ENCODE assay signal across 8 cellular contexts in genomic region chr19:5686647-5687359, GRCh38. TPM values are rescaled to one million over a fixed set of nuclear protein-coding genes. Genes with fewer than 3 reads are reported as not detected.
DNase-seq lines count a peak whose midpoint lies in the region; ATAC-seq and TF ChIP-seq lines count a peak whose summit lies in the region.

No MANE protein-coding gene starts in this region.

- ATAC-seq in GM21447 (IDR thresholded peaks at IDR 0.05; ENCODE audit: unreplicated experiment), result peak; percentile 55
- ATAC-seq in naive thymus-derived CD8-positive, alpha-beta T cell, result peak; percentile 59 to 60
- ATAC-seq in stimulated activated memory B cell treated with anti-CD40 and anti-IgM and Interleukin-4, amounts not matched to agents 10 μg/mL and 1 μg/mL and 100 μg/mL, for 72 hours, result peak; percentile 84

- CTCF ChIA-PET in Caco-2 (lab: Charles Lee), result interaction anchor here (0.6 to 1.5 kb wide), 9 partner anchors 20 to 707 kb away, joined by 3 to 9 read pairs (median 5); partner anchors contain the start of genes CATSPERD, LONP1, SAFB2 and TINCR
- CTCF ChIA-PET in PC-9 (lab: Charles Lee), result interaction anchor here (0.6 to 1.4 kb wide), 6 partner anchors 64 to 634 kb away, joined by 3 to 7 read pairs (median 4); partner anchors contain the start of genes SAFB and SAFB2

- H3K27ac ChIP-seq in PC-9, result no peak overlapping the region

- peaks cover 4% of the 10 kb centered on the region for H4K20me1 ChIP-seq in PC-9 (ENCODE audit: insufficient read depth)

- H3K4me2 ChIP-seq in PC-9, result peak overlapping the region; percentile 56

- H3K36me3 ChIP-seq in Caco-2 (ENCODE audit: control insufficient read depth, insufficient read depth, low read length), result peaks cover 6% of the 10 kb centered on the region
- 0 out of 2 replicates have a peak, but pooled peaks cover 9% of the 10 kb centered on the region for H3K36me3 ChIP-seq in PC-9 (ENCODE audit: low read depth)

- peaks cover 23% of the 10 kb centered on the region for H3K36me3 Mint-ChIP-seq in Caco-2 (ENCODE audit: insufficient read depth, unreplicated experiment)
- peaks cover 0 to 7% (median 0%) of the 10 kb centered on the region in 3 donors for H3K36me3 Mint-ChIP-seq in naive thymus-derived CD8-positive, alpha-beta T cell
- peaks cover 11% of the 10 kb centered on the region for H3K36me3 Mint-ChIP-seq in stimulated activated memory B cell treated with anti-CD40 and anti-IgM and Interleukin-4, amounts not matched to agents 10 μg/mL and 1 μg/mL and 100 μg/mL, for 72 hours

- BruUV-seq in Caco-2 (replicated peaks; lab: Mats Ljungman, UMichigan) (no TSS peak), PC-9 (replicated peaks; lab: Mats Ljungman, UMichigan) (no TSS peak)

- DNase-seq in Caco-2, result peak; percentile 97 to 99
- DNase-seq in HuH-7.5 (ENCODE audit: low spot score), result peak; percentile 100
- peak; percentile 70 to 97 for DNase-seq in PC-9
- peak; percentile 88 for DNase-seq in activated T-helper 1 cell treated with Interleukin-2 at 50 U/mL for 16 hours (ENCODE audit: low read depth)
- peak; percentile 85 for DNase-seq in fibroblast of peridontal ligament (ENCODE audit: extremely low read depth)
- peak; percentile 80 to 97 (median 92) for DNase-seq in naive thymus-derived CD8-positive, alpha-beta T cell

- no peaks in the 10 kb centered on the region for H3K9me3 Mint-ChIP-seq in Caco-2 (ENCODE audit: unreplicated experiment)
- H3K9me3 Mint-ChIP-seq in naive thymus-derived CD8-positive, alpha-beta T cell, result no peaks in the 10 kb centered on the region
- no peaks in the 10 kb centered on the region for H3K9me3 Mint-ChIP-seq in stimulated activated memory B cell treated with anti-CD40 and anti-IgM and Interleukin-4, amounts not matched to agents 10 μg/mL and 1 μg/mL and 100 μg/mL, for 72 hours

- intact Hi-C loops in Caco-2 (cut with micrococcal nuclease; ENCODE audit: unreplicated experiment), result no loop called here
- intact Hi-C loops in PC-9 (cut with micrococcal nuclease; ENCODE audit: unreplicated experiment), result no loop called here

- H3K4me1 ChIP-seq in Caco-2, result no peaks in the 10 kb centered on the region
- H3K4me1 ChIP-seq in PC-9 (replicated peaks; ENCODE audit: insufficient read depth), result no peaks in the 10 kb centered on the region

- TF ChIP-seq CTCF in Caco-2 (IDR thresholded peaks at IDR 0.05; ENCODE audit: insufficient read depth in 1 of 2, low read depth in 1 of 2, low read length in 1 of 2, severe bottlenecking in 1 of 2, unreplicated experiment in 1 of 2), result peak; percentile 77 to 83
- peak; percentile 71 for TF ChIP-seq CTCF in PC-9 (conservative IDR thresholded peaks at IDR 0.05)

- H3K4me3 ChIP-seq in Caco-2 (ENCODE audit: low read depth, low read length) (peak overlapping the region; percentile 76), PC-9 (peak overlapping the region; percentile 62)

- POLR2A ChIA-PET in Caco-2 (lab: Charles Lee) (interaction anchor here (0.5 to 1.2 kb wide), 8 partner anchors 32 to 1228 kb away, joined by 3 to 6 read pairs (median 4); partner anchors contain the start of genes CATSPERD, LONP1, SAFB and SAFB2), PC-9 (lab: Charles Lee; ENCODE audit: unreplicated experiment) (interaction anchor here (0.6 to 0.7 kb wide), 5 partner anchors 22 to 685 kb away, joined by 3 to 19 read pairs (median 3); no protein-coding TSS in a partner anchor)
- POLR2A ChIA-PET in naive thymus-derived CD8-positive, alpha-beta T cell (lab: Charles Lee), result interaction anchor here (0.6 to 2.5 kb wide), 13 partner anchors 15 to 1698 kb away, joined by 3 to 40 read pairs (median 4); partner anchors contain the start of genes CATSPERD, DUS3L, LONP1 and NDUFA11

- H3K27me3 ChIP-seq in Caco-2 (replicated peaks; ENCODE audit: control insufficient read depth, insufficient read depth, low read length) (no peaks in the 10 kb centered on the region), PC-9 (ENCODE audit: insufficient read depth, low read depth) (no peaks in the 10 kb centered on the region)

- H2AFZ ChIP-seq in PC-9, result peak overlapping the region; percentile 74; the same call in 1 of the 2 replicates

- H3K9me2 ChIP-seq in PC-9 (ENCODE audit: insufficient read depth), result no peaks in the 10 kb centered on the region

- H3F3A ChIP-seq in PC-9 (ENCODE audit: insufficient read depth, low read depth), result peaks cover 11% of the 10 kb centered on the region

- H3K9me3 ChIP-seq in Caco-2 (no peaks in the 10 kb centered on the region), PC-9 (ENCODE audit: insufficient read depth, low read depth) (no peaks in the 10 kb centered on the region)

- H3K4me1 Mint-ChIP-seq in Caco-2 (ENCODE audit: low read depth, unreplicated experiment), result peaks cover 1% of the 10 kb centered on the region
- peaks cover 21 to 35% (median 33%) of the 10 kb centered on the region in 4 donors for H3K4me1 Mint-ChIP-seq in naive thymus-derived CD8-positive, alpha-beta T cell
- H3K4me1 Mint-ChIP-seq in stimulated activated memory B cell treated with anti-CD40 and anti-IgM and Interleukin-4, amounts not matched to agents 10 μg/mL and 1 μg/mL and 100 μg/mL, for 72 hours, result peaks cover 33% of the 10 kb centered on the region

- peak overlapping the region; percentile 45 for H3K27ac Mint-ChIP-seq in Caco-2 (ENCODE audit: unreplicated experiment)
- H3K27ac Mint-ChIP-seq in naive thymus-derived CD8-positive, alpha-beta T cell, result peak overlapping the region; percentile 19 to 95 (median 91)
- H3K27ac Mint-ChIP-seq in stimulated activated memory B cell treated with anti-CD40 and anti-IgM and Interleukin-4, amounts not matched to agents 10 μg/mL and 1 μg/mL and 100 μg/mL, for 72 hours, result peak overlapping the region; percentile 89

- H3K4me3 Mint-ChIP-seq in Caco-2 (ENCODE audit: unreplicated experiment), result peak overlapping the region; percentile 75
- H3K4me3 Mint-ChIP-seq in naive thymus-derived CD8-positive, alpha-beta T cell, result peak overlapping the region; percentile 80 to 91 (median 86)
- peak overlapping the region; percentile 83 for H3K4me3 Mint-ChIP-seq in stimulated activated memory B cell treated with anti-CD40 and anti-IgM and Interleukin-4, amounts not matched to agents 10 μg/mL and 1 μg/mL and 100 μg/mL, for 72 hours

- H3K27me3 Mint-ChIP-seq in Caco-2 (ENCODE audit: insufficient read depth, unreplicated experiment), result no peaks in the 10 kb centered on the region
- no peaks in the 10 kb centered on the region for H3K27me3 Mint-ChIP-seq in naive thymus-derived CD8-positive, alpha-beta T cell
- no peaks in the 10 kb centered on the region for H3K27me3 Mint-ChIP-seq in stimulated activated memory B cell treated with anti-CD40 and anti-IgM and Interleukin-4, amounts not matched to agents 10 μg/mL and 1 μg/mL and 100 μg/mL, for 72 hours

- H3K79me2 ChIP-seq in PC-9 (ENCODE audit: low read depth), result peaks cover 17% of the 10 kb centered on the region

RNA-seq across cellular contexts. Expression of gene RPL36, which starts 3.3 kb away (rescaled TPM):
- 951 and 1,003 TPM in 2 replicates for total RNA-seq in Caco-2 (2022)
- 772 and 787 TPM in 2 replicates for total RNA-seq in PC-9 (2021)
- total RNA-seq in naive thymus-derived CD8-positive, alpha-beta T cell, result 1,000 to 10,000 TPM; 1,442 to 1,445 TPM
- 1,000 to 10,000 TPM; 2,357 to 2,883 (median 2,631) TPM for polyA plus RNA-seq in naive thymus-derived CD8-positive, alpha-beta T cell

RNA-seq across cellular contexts. Expression of gene HSD11B1L, which starts 6.0 kb away (rescaled TPM):
- total RNA-seq in Caco-2 (2022) (2.4 and 3.1 TPM in 2 replicates), PC-9 (2021) (7.5 and 11.9 TPM in 2 replicates)
- 1 to 10 TPM; 2.8 to 4.1 TPM for total RNA-seq in naive thymus-derived CD8-positive, alpha-beta T cell
- 1 to 10 TPM; 5.5 to 6.0 (median 5.7) TPM for polyA plus RNA-seq in naive thymus-derived CD8-positive, alpha-beta T cell

RNA-seq across cellular contexts. Expression of gene MICOS13, which starts 6.5 kb away (rescaled TPM):
- total RNA-seq in Caco-2 (2022) (43.1 and 44.0 TPM in 2 replicates), PC-9 (2021) (31.1 and 34.7 TPM in 2 replicates)
- 10 to 100 TPM; 40.1 to 40.6 TPM for total RNA-seq in naive thymus-derived CD8-positive, alpha-beta T cell
- 100 to 1,000 TPM in 2 of 3 donors, 10 to 100 TPM in 1; 95.5 to 110 (median 102) TPM for polyA plus RNA-seq in naive thymus-derived CD8-positive, alpha-beta T cell

RNA-seq across cellular contexts. Expression of gene LONP1, which starts 33.1 kb away (rescaled TPM):
- 174 and 208 TPM in 2 replicates for total RNA-seq in Caco-2 (2022)
- total RNA-seq in PC-9 (2021), result 78.2 and 140 TPM in 2 replicates
- 10 to 100 TPM; 74.3 to 75.3 TPM for total RNA-seq in naive thymus-derived CD8-positive, alpha-beta T cell
- polyA plus RNA-seq in naive thymus-derived CD8-positive, alpha-beta T cell, result 10 to 100 TPM; 19.9 to 45.5 (median 21.6) TPM

RNA-seq across cellular contexts. Expression of gene CATSPERD, which starts 33.6 kb away (rescaled TPM):
- total RNA-seq in Caco-2 (2022), result not detected in 2 replicates
- not detected in 2 replicates for total RNA-seq in PC-9 (2021)
- total RNA-seq in naive thymus-derived CD8-positive, alpha-beta T cell, result not detected
- not detected for polyA plus RNA-seq in naive thymus-derived CD8-positive, alpha-beta T cell
